ENCODE assay signal across 23 cellular contexts in the genomic region with DNA sequence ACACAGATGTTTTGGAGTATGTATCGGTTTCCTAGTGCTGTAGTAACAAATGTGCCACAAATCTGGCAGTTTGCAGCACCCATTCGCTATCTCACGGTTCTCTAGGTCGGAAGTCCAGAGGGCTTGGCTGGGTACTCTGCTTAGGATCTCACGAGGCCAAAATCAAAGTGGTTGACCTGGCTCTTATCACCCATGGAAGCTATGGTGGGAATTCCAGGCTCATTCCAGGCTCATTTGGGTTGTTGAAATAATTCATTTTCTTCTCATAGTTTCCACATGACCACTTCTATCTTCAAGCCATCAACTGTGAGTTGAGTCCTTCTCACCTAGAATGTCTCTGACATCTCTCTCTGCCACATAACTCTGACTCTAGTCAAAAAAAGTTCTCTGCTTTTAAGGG.
"Had no signal": no experiment of that assay in that cellular context is flagged by ENCODE, and none has a peak within 500 bp of the region (broad histone marks: within the 10 kb centered on the region; RNA-seq: fewer than 3 reads in every experiment).

No MANE protein-coding gene starts in this region.

- FAIRE-seq: colon, endothelial cell of umbilical vein, kidney had no signal

- H2AFZ ChIP-seq: hepatocyte had no signal

- H3K27ac Mint-ChIP-seq: immature natural killer cell had no signal

- DNase-seq: dermis blood vessel endothelial cell; dorsolateral prefrontal cortex; effector CD4-positive, alpha-beta T cell; effector memory CD4-positive, alpha-beta T cell; esophagus squamous epithelium; foreskin fibroblast; foreskin melanocyte; heart left ventricle; hypothalamus; immature natural killer cell; islet precursor cell; kidney; kidney glomerular epithelial cell; left colon; left ventricle myocardium superior; lower lobe of right lung; mesenchymal stem cell; midbrain had no signal

- H3K9me3 ChIP-seq: esophagus squamous epithelium, gastroesophageal sphincter, heart left ventricle, lower lobe of right lung had no signal

- H3K36me3 Mint-ChIP-seq: immature natural killer cell had no signal

- H3K27me3 ChIP-seq: esophagus squamous epithelium, gastroesophageal sphincter, hepatocyte had no signal

- H3K4me1 ChIP-seq: esophagus squamous epithelium, heart left ventricle, lower lobe of right lung had no signal

- H3K4me3 Mint-ChIP-seq: immature natural killer cell had no signal

- H3K27ac ChIP-seq: coronary artery, dorsolateral prefrontal cortex, esophagus squamous epithelium, gastroesophageal sphincter, heart left ventricle, lower lobe of right lung had no signal

- H3K79me2 ChIP-seq: hepatocyte had no signal

- H3K36me3 ChIP-seq: esophagus squamous epithelium, gastroesophageal sphincter, heart left ventricle, lower lobe of right lung had no signal

- H3K4me3 ChIP-seq: coronary artery, dorsolateral prefrontal cortex, esophagus squamous epithelium, gastroesophageal sphincter, heart left ventricle, hepatocyte, lower lobe of right lung had no signal

- H3K4me2 ChIP-seq: hepatocyte had no signal

- H3K4me1 Mint-ChIP-seq: immature natural killer cell had no signal
